13 cellular contexts compared by ENCODE assay signal in genomic region chr3:110414851-110415250, GRCh38.
DNase-seq lines count a peak whose midpoint lies in the region; ATAC-seq, FAIRE-seq and TF ChIP-seq lines count a peak whose summit lies in the region.
"Had no signal": no experiment of that assay in that cellular context is flagged by ENCODE, and none has a peak within 500 bp of the region (broad histone marks: within the 10 kb centered on the region; RNA-seq: fewer than 3 reads in every experiment).

No MANE protein-coding gene starts in this region.

- H3K36me3 ChIP-seq in left ventricle myocardium inferior (no peaks in the 10 kb centered on the region), aorta (ENCODE audit: control insufficient read depth in 1 of 2, insufficient read depth in 2 of 2, low read length in 1 of 2) (no peaks in the 10 kb centered on the region)

- no peak for FAIRE-seq in urothelium cell line (lab: Jason Lieb, UNC)

- intact Hi-C loops in left ventricle myocardium inferior (cut with micrococcal nuclease), result no loop called here
- intact Hi-C loops in right cardiac atrium (cut with DNase I), result no loop called here
- intact Hi-C loops in aorta (cut with DNase I), result loop anchor here in 1 of 2 donors (10.0 kb wide), 1 partner anchor 60 kb away; no protein-coding TSS in a partner anchor

- H3K4me3 ChIP-seq in left ventricle myocardium inferior, result no peak overlapping the region
- H3K4me3 ChIP-seq in right cardiac atrium (ENCODE audit: low read length), result no peak overlapping the region
- no peak overlapping the region for H3K4me3 ChIP-seq in aorta (ENCODE audit: low read length in 2 of 2)
- H3K4me3 ChIP-seq: testis had no signal

- DNase-seq in left ventricle myocardium inferior, result no peak
- DNase-seq in right cardiac atrium, result no peak
- DNase-seq in amniotic epithelial cell (ENCODE audit: low read depth), result peak; percentile 83
- peak; percentile 60 for DNase-seq in glomerular visceral epithelial cell (ENCODE audit: extremely low spot score)
- DNase-seq in urothelium cell line (ENCODE audit: low spot score), result peak; percentile 16
- DNase-seq in central memory CD4-positive, alpha-beta T cell, result no peak
- no peak for DNase-seq in aorta
- no peak for DNase-seq in germinal center (ENCODE audit: low spot score)
- DNase-seq: ACHN; activated CD8-positive, alpha-beta T cell treated with anti-CD3 and anti-CD28 coated beads, Interleukin-2, amount 10 ng/mL, durations not matched to agents 7 days and 5 days; activated naive CD4-positive, alpha-beta T cell treated with anti-CD3 and anti-CD28 coated beads, Interleukin-2, amount 50 U/mL, for 16 hours; T-helper 2 cell; testis had no signal

- H3K27me3 ChIP-seq in left ventricle myocardium inferior (ENCODE audit: low read depth), result no peaks in the 10 kb centered on the region
- H3K27me3 ChIP-seq in right cardiac atrium (ENCODE audit: control insufficient read depth, insufficient read depth), result no peaks in the 10 kb centered on the region
- no peaks in the 10 kb centered on the region for H3K27me3 ChIP-seq in aorta (ENCODE audit: control insufficient read depth in 1 of 2, insufficient read depth in 2 of 2, low read length in 1 of 2)
- H3K27me3 ChIP-seq: testis had no signal

- WGBS in right cardiac atrium, result 57% methylated on average over 3 of the region's 3 CpGs
- 57 to 67% methylated on average over 3 of the region's 3 CpGs for WGBS in aorta, 2 donors

- TF ChIP-seq CTCF in left ventricle myocardium inferior (IDR thresholded peaks at IDR 0.05; ENCODE audit: borderline replicate concordance), result no peak

- peak overlapping the region; percentile 58 for H3K27ac ChIP-seq in left ventricle myocardium inferior (replicated peaks)
- no peak overlapping the region for H3K27ac ChIP-seq in right cardiac atrium (ENCODE audit: low read length)
- peak overlapping the region in 1 of 2 donors; percentile 57 for H3K27ac ChIP-seq in aorta (ENCODE audit: low read depth in 1 of 2, low read length in 2 of 2)

- ATAC-seq in right cardiac atrium, result no peak
- no peak for ATAC-seq in aorta (ENCODE audit: low FRiP score)
- ATAC-seq: activated CD8-positive, alpha-beta T cell treated with anti-CD3 and anti-CD28 coated beads, Interleukin-2, amount 10 ng/mL, durations not matched to agents 7 days and 5 days had no signal

- no peaks in the 10 kb centered on the region for H3K4me1 ChIP-seq in left ventricle myocardium inferior
- H3K4me1 ChIP-seq in right cardiac atrium (ENCODE audit: control insufficient read depth, insufficient read depth, low read length), result no peaks in the 10 kb centered on the region
- H3K4me1 ChIP-seq in aorta (ENCODE audit: control insufficient read depth in 1 of 2, insufficient read depth in 2 of 2, low read length in 2 of 2), result peaks cover 0 to 4% of the 10 kb centered on the region in 2 donors

- H3K9me3 ChIP-seq in left ventricle myocardium inferior (replicated peaks) (no peaks in the 10 kb centered on the region), right cardiac atrium (ENCODE audit: control insufficient read depth, low read length) (no peaks in the 10 kb centered on the region), aorta (ENCODE audit: control insufficient read depth, low read length) (no peaks in the 10 kb centered on the region)
- H3K9me3 ChIP-seq: testis had no signal

Comparison
In these comparisons a context has a peak if more than half of its experiments do, and no peak if none do; other contexts are left out.
1. DNase-seq: peak in amniotic epithelial cell (single experiment), glomerular visceral epithelial cell (single experiment) and urothelium cell line (single experiment); none in left ventricle myocardium inferior (single experiment), right cardiac atrium (0 of 3), central memory CD4-positive, alpha-beta T cell (single experiment), aorta (0 of 2) and germinal center (single experiment).